8 cellular contexts compared by ENCODE assay signal in the genomic region with DNA sequence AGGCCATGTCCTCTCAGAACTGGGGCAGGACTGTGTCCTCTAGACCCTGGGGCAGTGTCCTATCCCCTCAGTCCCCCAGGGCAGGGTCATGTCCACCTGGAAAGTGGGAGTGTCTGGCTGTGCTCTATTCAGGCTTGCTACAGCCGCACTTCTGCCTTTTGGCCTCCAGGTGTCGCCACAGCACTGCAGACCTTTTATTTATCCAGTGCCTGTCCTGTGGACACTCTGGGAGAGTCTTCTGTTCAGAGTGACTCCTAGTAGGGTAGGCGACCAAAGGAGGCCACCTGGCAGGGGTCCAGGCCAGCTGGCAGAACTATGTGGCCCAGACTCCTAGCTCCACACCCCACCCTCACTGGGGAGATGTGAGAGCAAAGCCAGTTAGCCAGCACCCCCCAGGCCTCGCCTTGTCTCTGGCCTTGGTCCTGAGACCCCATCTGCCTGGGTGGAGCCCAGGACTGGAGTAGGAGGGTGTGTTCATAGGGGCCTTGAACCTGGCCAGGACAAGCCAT. TPM values are rescaled to one million over a fixed set of nuclear protein-coding genes. Genes with fewer than 3 reads are reported as not detected.
DNase-seq lines count a peak whose midpoint lies in the region; ATAC-seq, FAIRE-seq and TF ChIP-seq lines count a peak whose summit lies in the region.

No MANE protein-coding gene starts in this region.

- H3K4me3 ChIP-seq in AG04449 (ENCODE audit: low read depth, low read length): no peak overlapping the region
- no peak overlapping the region for H3K4me3 ChIP-seq in K562

- no peak overlapping the region for H3K27ac ChIP-seq in K562 (ENCODE audit: extremely low read depth, low read depth, low read length)

- CTCF ChIA-PET in AG04449 (lab: Yijun Ruan, JAX): interaction anchor here (0.7 to 6.3 kb wide), 27 partner anchors 7 to 670 kb away, joined by 3 to 161 read pairs (median 6); a partner anchor contains a TSS
- CTCF ChIA-PET in K562 (lab: Yijun Ruan, JAX; ENCODE audit: low intra/inter-chr PET ratio): interaction anchor here (1.1 to 2.6 kb wide), 6 partner anchors 162 to 666 kb away, joined by 3 to 27 read pairs (median 6); no protein-coding TSS in a partner anchor

- no peak for TF ChIP-seq EP300 in K562 (IDR thresholded peaks at IDR 0.05; ENCODE audit: low read length)

- H3K9me3 ChIP-seq in K562 (replicated peaks; ENCODE audit: control insufficient read depth, insufficient read depth, low read depth, low read length): no peaks in the 10 kb centered on the region

- POLR2A ChIA-PET in AG04449 (lab: Yijun Ruan, JAX) (no interaction called here), K562 (lab: Yijun Ruan, JAX) (no interaction called here)

- peak; percentile 93 for TF ChIP-seq CTCF in AG04449 (IDR thresholded peaks at IDR 0.05; ENCODE audit: insufficient read depth, low read length, missing control alignments)
- TF ChIP-seq CTCF in K562 (IDR thresholded peaks at IDR 0.05 in 2 of 3, conservative IDR thresholded peaks at IDR 0.05 in 1 of 3; ENCODE audit: insufficient read depth in 2 of 3, low read depth in 1 of 3, low read length in 3 of 3): peak; percentile 92 to 99 (median 97)

- peaks cover 4 to 54% of the 10 kb centered on the region in 2 experiments; a peak in 4 of 5 replicates for H3K27me3 ChIP-seq in K562 (ENCODE audit: control insufficient read depth in 2 of 2, insufficient read depth in 2 of 2, low read length in 2 of 2)

- intact Hi-C loops in K562 (cut with micrococcal nuclease): loop anchor here (1.0 to 10.0 kb wide), 5 partner anchors 138 to 670 kb away; no protein-coding TSS in a partner anchor

- no peak for DNase-seq in AG04449 (ENCODE audit: low read depth, low spot score)
- DNase-seq in NCI-H1105 (lab: John Stamatoyannopoulos, UW): peak; percentile 31
- peak; percentile 50 for DNase-seq in T1000 (lab: John Stamatoyannopoulos, UW)
- peak; percentile 77 to 85 (median 82) for DNase-seq in K562 (ENCODE audit: extremely low read depth in 1 of 4, low spot score in 3 of 4)
- DNase-seq in iPS-NIHi7 (ENCODE audit: extremely low spot score): peak; percentile 82
- peak; percentile 27 to 44 for DNase-seq in stimulated activated CD4-positive, alpha-beta T cell treated with anti-CD3 and anti-CD28 coated beads, Interleukin-15, amount 100 ng/mL, for 1 hour (ENCODE audit: low read depth in 1 of 2, low spot score in 1 of 2)

- in situ Hi-C loops in K562 (cut with MboI): no loop called here

- H3K9ac ChIP-seq in K562 (ENCODE audit: insufficient read depth in 1 of 2, low read depth in 2 of 2, low read length in 2 of 2): no peak overlapping the region

- peak; percentile 98 for FAIRE-seq in K562 (lab: Jason Lieb, UNC)

- TF ChIP-seq POLR2A in K562 (conservative IDR thresholded peaks at IDR 0.05): no peak

- ATAC-seq in GM18909 (IDR thresholded peaks at IDR 0.05; ENCODE audit: poor library complexity, unreplicated experiment): peak; percentile 59
- peak; percentile 95 for ATAC-seq in K562
- ATAC-seq in HG03571 (IDR thresholded peaks at IDR 0.05; ENCODE audit: unreplicated experiment): no peak

- TF ChIP-seq RAD21 in K562 (CRISPR knock-in tag; conservative IDR thresholded peaks at IDR 0.05 in 1 of 2, IDR thresholded peaks at IDR 0.05 in 1 of 2): peak; percentile 94 to 97

- no peaks in the 10 kb centered on the region for H3K9me1 ChIP-seq in K562 (ENCODE audit: control insufficient read depth, insufficient read depth, low read length)

- no peaks in the 10 kb centered on the region for H3K36me3 ChIP-seq in K562 (ENCODE audit: control insufficient read depth, insufficient read depth, low read length)

- BruUV-seq in K562 (replicated peaks; lab: Mats Ljungman, UMichigan): no TSS peak

- peaks cover 38% of the 10 kb centered on the region for H4K20me1 ChIP-seq in K562 (replicated peaks; ENCODE audit: control insufficient read depth, insufficient read depth, low read length)

- H3K4me1 ChIP-seq in K562 (replicated peaks in 1 of 2; ENCODE audit: control insufficient read depth in 2 of 2, insufficient read depth in 2 of 2, low read length in 2 of 2): peaks cover 0 to 8% of the 10 kb centered on the region in 2 experiments; a peak in 2 of 5 replicates

- H3K4me2 ChIP-seq in K562 (ENCODE audit: insufficient read depth, low read length): no peak overlapping the region

- WGBS in K562 (ENCODE audit: insufficient coverage, low coverage, missing lambda C conversion rate): 7% methylated on average over 4 of the region's 4 CpGs

- no peak overlapping the region for H2AFZ ChIP-seq in K562 (ENCODE audit: low read depth, low read length)

- no peaks in the 10 kb centered on the region for H3K79me2 ChIP-seq in K562 (ENCODE audit: control insufficient read depth, insufficient read depth, low read length)

TF ChIP-seq in K562, 482 proteins besides CTCF, POLR2A, EP300 and RAD21 (continues in another document):
- no peak for TF ChIP-seq ZFP36 (IDR thresholded peaks at IDR 0.05; ENCODE audit: low read depth, low read length, partially characterized antibody)
- TF ChIP-seq L3MBTL2 (IDR thresholded peaks at IDR 0.05): no peak
- TF ChIP-seq ZNF354B (CRISPR knock-in tag; IDR thresholded peaks at IDR 0.05): no peak
- peak; percentile 90 for TF ChIP-seq EHMT2 (IDR thresholded peaks at IDR 0.05)
- TF ChIP-seq CHD2 (IDR thresholded peaks at IDR 0.05; ENCODE audit: low read depth, low read length): no peak

RNA-seq across cellular contexts. Expression of a gene that starts 3.9 kb away (rescaled TPM):
- not detected in 2 replicates for total RNA-seq in K562 (2011; cell fraction: chromatin; rRNA removed; ENCODE audit: low replicate concordance)
- not detected in 2 replicates for total RNA-seq in K562 (2011; cell fraction: nucleolus; rRNA removed)
- not detected in 2 replicates for total RNA-seq in K562 (2011; cell fraction: nucleoplasm; rRNA removed)
- total RNA-seq in K562 (2014; rRNA removed): not detected in 2 replicates
- total RNA-seq in K562 (2014; rRNA removed; fragmentation: Illumina TruSeq; extraction: Trizol): not detected in 2 replicates
- not detected in 2 replicates for total RNA-seq in K562 (2015; rRNA removed; fragmentation: Illumina TruSeq; extraction: Trizol)
- total RNA-seq in K562 (2021): not detected in 2 replicates
- polyA plus RNA-seq in K562 (2011; rRNA removed): not detected in 2 replicates
- polyA plus RNA-seq in K562 (2011; cell fraction: cytosol; rRNA removed): not detected in 2 replicates
- not detected in 2 replicates for polyA plus RNA-seq in K562 (2011; cell fraction: nucleus; rRNA removed)
- 0.50 TPM in 1 of 2 replicates, not detected in the other for polyA plus RNA-seq in K562 (2012)
- not detected in 2 replicates for polyA plus RNA-seq in K562 (2014; fragmentation: Illumina TruSeq; extraction: Trizol)
- not detected for polyA plus RNA-seq in K562 (2014; fragmentation: Nextera tagmentation; extraction: Ambion mirVana)
- polyA plus RNA-seq in K562 (2014; rRNA removed): not detected in 2 replicates
- not detected in 2 replicates for polyA minus RNA-seq in K562 (2011; rRNA and poly(A)+ RNA removed)
- not detected in 2 replicates for polyA minus RNA-seq in K562 (2011; cell fraction: cytosol; rRNA and poly(A)+ RNA removed)
- polyA minus RNA-seq in K562 (2011; cell fraction: nucleus; rRNA and poly(A)+ RNA removed): not detected in 2 replicates

RNA-seq across cellular contexts. Expression of a gene that starts 11.6 kb away (rescaled TPM):
- total RNA-seq in K562 (2011; cell fraction: chromatin; rRNA removed; ENCODE audit: low replicate concordance): 1.1 and 1.4 TPM in 2 replicates
- 0.66 and 0.83 TPM in 2 replicates for total RNA-seq in K562 (2011; cell fraction: nucleolus; rRNA removed)
- 0.51 and 0.61 TPM in 2 replicates for total RNA-seq in K562 (2011; cell fraction: nucleoplasm; rRNA removed)
- total RNA-seq in K562 (2014; rRNA removed) (0.05 TPM in 1 of 2 replicates, not detected in the other), K562 (2014; rRNA removed; fragmentation: Illumina TruSeq; extraction: Trizol) (0.04 TPM in 1 of 2 replicates, not detected in the other), K562 (2015; rRNA removed; fragmentation: Illumina TruSeq; extraction: Trizol) (not detected in 2 replicates), K562 (2021) (0.13 TPM in 2 replicates)
- polyA plus RNA-seq in K562 (2011; rRNA removed) (0.03 and 0.18 TPM in 2 replicates), K562 (2014; fragmentation: Illumina TruSeq; extraction: Trizol) (0.07 TPM in 1 of 2 replicates, not detected in the other), K562 (2014; fragmentation: Nextera tagmentation; extraction: Ambion mirVana) (not detected), K562 (2014; rRNA removed) (0.05 and 0.09 TPM in 2 replicates)
- 0.03 TPM in 1 of 2 replicates, not detected in the other for polyA plus RNA-seq in K562 (2011; cell fraction: cytosol; rRNA removed)
- 0.46 and 0.61 TPM in 2 replicates for polyA plus RNA-seq in K562 (2011; cell fraction: nucleus; rRNA removed)
- polyA plus RNA-seq in K562 (2012): 0.05 and 1.0 TPM in 2 replicates
- 0.06 TPM in 1 of 2 replicates, not detected in the other for polyA minus RNA-seq in K562 (2011; rRNA and poly(A)+ RNA removed)
- 0.19 TPM in 1 of 2 replicates, not detected in the other for polyA minus RNA-seq in K562 (2011; cell fraction: cytosol; rRNA and poly(A)+ RNA removed)
- 0.22 and 0.54 TPM in 2 replicates for polyA minus RNA-seq in K562 (2011; cell fraction: nucleus; rRNA and poly(A)+ RNA removed)

RNA-seq across cellular contexts. Expression of a gene that starts 12.6 kb away (rescaled TPM):
- total RNA-seq in K562 (2011; cell fraction: chromatin; rRNA removed; ENCODE audit: low replicate concordance): not detected in 2 replicates
- 0.17 TPM in 1 of 2 replicates, not detected in the other for total RNA-seq in K562 (2011; cell fraction: nucleolus; rRNA removed)
- total RNA-seq in K562 (2011; cell fraction: nucleoplasm; rRNA removed): not detected in 2 replicates
- total RNA-seq in K562 (2014; rRNA removed) (not detected in 2 replicates), K562 (2014; rRNA removed; fragmentation: Illumina TruSeq; extraction: Trizol) (not detected in 2 replicates), K562 (2015; rRNA removed; fragmentation: Illumina TruSeq; extraction: Trizol) (not detected in 2 replicates), K562 (2021) (not detected in 2 replicates)
- polyA plus RNA-seq in K562 (2011; rRNA removed) (not detected in 2 replicates), K562 (2014; fragmentation: Illumina TruSeq; extraction: Trizol) (not detected in 2 replicates), K562 (2014; fragmentation: Nextera tagmentation; extraction: Ambion mirVana) (under 1 TPM in 1 of 2 experiments, not detected in 1; 0.01 TPM), K562 (2014; rRNA removed) (not detected in 2 replicates)
- polyA plus RNA-seq in K562 (2011; cell fraction: cytosol; rRNA removed): not detected in 2 replicates
- 0.07 TPM in 1 of 2 replicates, not detected in the other for polyA plus RNA-seq in K562 (2011; cell fraction: nucleus; rRNA removed)
- 0.03 TPM in 1 of 2 replicates, not detected in the other for polyA plus RNA-seq in K562 (2012)
- polyA minus RNA-seq in K562 (2011; rRNA and poly(A)+ RNA removed): not detected in 2 replicates
- polyA minus RNA-seq in K562 (2011; cell fraction: cytosol; rRNA and poly(A)+ RNA removed): not detected in 2 replicates
- polyA minus RNA-seq in K562 (2011; cell fraction: nucleus; rRNA and poly(A)+ RNA removed): not detected in 2 replicates
